19 cellular contexts compared by ENCODE assay signal in genomic region chr2:232139171-232139594, GRCh38.
DNase-seq lines count a peak whose midpoint lies in the region; ATAC-seq and TF ChIP-seq lines count a peak whose summit lies in the region.
"Had no signal": no experiment of that assay in that cellular context is flagged by ENCODE, and none has a peak within 500 bp of the region (broad histone marks: within the 10 kb centered on the region; RNA-seq: fewer than 3 reads in every experiment).

No MANE protein-coding gene starts in this region.

- H3K27ac ChIP-seq in DND-41 (ENCODE audit: low read length) = peak overlapping the region; percentile 73
- H3K27ac ChIP-seq in RWPE1 = no peak overlapping the region
- no peak overlapping the region for H3K27ac ChIP-seq in lower lobe of right lung
- H3K27ac ChIP-seq: skin epidermis, stomach had no signal

- peak; percentile 11 for DNase-seq in activated CD4-positive, alpha-beta T cell treated with anti-CD3 and anti-CD28 coated beads for 36 hours
- DNase-seq in activated CD4-positive, alpha-beta T cell treated with anti-CD3 and anti-CD28 coated beads, Interleukin-2, amount 10 ng/mL, durations not matched to agents 24 days and 14 days = no peak
- peak; percentile 12 for DNase-seq in DND-41
- DNase-seq in activated CD8-positive, alpha-beta T cell treated with anti-CD3 and anti-CD28 coated beads for 36 hours = peak; percentile 37
- no peak for DNase-seq in natural killer cell treated with Interleukin-12 subunit alpha and Interleukin-12 subunit beta and Interleukin-15 and Interleukin-18, amount 100 ng/mL, for 72 hours (ENCODE audit: low spot score)
- DNase-seq in effector memory CD8-positive, alpha-beta T cell = no peak
- DNase-seq in RWPE1 (ENCODE audit: low spot score) = no peak
- no peak for DNase-seq in lower lobe of right lung
- DNase-seq: 8988T; activated CD4-positive, alpha-beta T cell treated with anti-CD3 and anti-CD28 coated beads for 48 hours; AML-193; amniotic stem cell; NCI-H1417; NCI-H524; stimulated activated CD4-positive, alpha-beta T cell treated with anti-CD3 and anti-CD28 coated beads, Interleukin-2, amount 100 ng/mL, for 48 hours; stomach had no signal

- H2AFZ ChIP-seq in DND-41 (ENCODE audit: low read depth, low read length) = no peak overlapping the region

- peaks cover 39% of the 10 kb centered on the region for H3K4me1 ChIP-seq in DND-41 (ENCODE audit: insufficient read depth, low read length)
- no peaks in the 10 kb centered on the region for H3K4me1 ChIP-seq in lower lobe of right lung
- H3K4me1 ChIP-seq: stomach had no signal

- H3K9me3 ChIP-seq in DND-41 (ENCODE audit: insufficient read depth, low read length, severe bottlenecking) = no peaks in the 10 kb centered on the region
- no peaks in the 10 kb centered on the region for H3K9me3 ChIP-seq in lower lobe of right lung
- H3K9me3 ChIP-seq: stomach had no signal

- H3K9ac ChIP-seq in DND-41 (ENCODE audit: low read depth, low read length) = no peak overlapping the region

- H3K36me3 ChIP-seq in DND-41 (ENCODE audit: insufficient read depth, low read length) (0 out of 2 replicates have a peak, but pooled peaks cover 7% of the 10 kb centered on the region), lower lobe of right lung (no peaks in the 10 kb centered on the region)

- no peak for TF ChIP-seq CTCF in DND-41 (IDR thresholded peaks at IDR 0.05; ENCODE audit: borderline replicate concordance, extremely low read depth, low read length, poor library complexity, severe bottlenecking)
- TF ChIP-seq CTCF in activated CD8-positive, alpha-beta T cell treated with anti-CD3 and anti-CD28 coated beads for 36 hours (IDR thresholded peaks at IDR 0.05) = no peak
- no peak for TF ChIP-seq CTCF in RWPE1 (conservative IDR thresholded peaks at IDR 0.05; ENCODE audit: low read depth)
- TF ChIP-seq CTCF in lower lobe of right lung (IDR thresholded peaks at IDR 0.05) = no peak

- peak; percentile 64 for ATAC-seq in activated CD4-positive, alpha-beta T cell treated with anti-CD3 and anti-CD28 coated beads for 36 hours
- ATAC-seq in DND-41 (ENCODE audit: insufficient read depth, low read depth) (peak; percentile 61), lower lobe of right lung (no peak)
- ATAC-seq in activated CD8-positive, alpha-beta T cell treated with anti-CD3 and anti-CD28 coated beads for 36 hours = peak; percentile 73
- no peak for ATAC-seq in natural killer cell treated with Interleukin-12 subunit alpha and Interleukin-12 subunit beta and Interleukin-15 and Interleukin-18, amount 100 ng/mL, for 72 hours
- ATAC-seq in effector memory CD8-positive, alpha-beta T cell (replicated peaks) = no peak

- intact Hi-C loops in activated CD4-positive, alpha-beta T cell treated with anti-CD3 and anti-CD28 coated beads for 36 hours (cut with DNase I, micrococcal nuclease) = no loop called here
- intact Hi-C loops in activated CD4-positive, alpha-beta T cell treated with anti-CD3 and anti-CD28 coated beads, Interleukin-2, amount 10 ng/mL, durations not matched to agents 24 days and 14 days (cut with micrococcal nuclease) = no loop called here
- intact Hi-C loops in activated CD8-positive, alpha-beta T cell treated with anti-CD3 and anti-CD28 coated beads for 36 hours (cut with micrococcal nuclease) = loop anchor here (10.0 kb wide), 1 partner anchor 186 kb away; no protein-coding TSS in a partner anchor
- intact Hi-C loops in lower lobe of right lung (cut with DNase I) = no loop called here

- CTCF ChIA-PET in activated CD4-positive, alpha-beta T cell treated with anti-CD3 and anti-CD28 coated beads for 36 hours (lab: Charles Lee) = interaction anchor here (0.8 to 6.5 kb wide), 4 partner anchors 12 to 233 kb away, joined by 3 to 67 read pairs (median 6); partner anchors contain the start of gene NPPC
- CTCF ChIA-PET in activated CD8-positive, alpha-beta T cell treated with anti-CD3 and anti-CD28 coated beads for 36 hours (lab: Charles Lee) = interaction anchor here (1.0 to 7.0 kb wide), 4 partner anchors 187 to 233 kb away, joined by 4 to 121 read pairs (median 25); partner anchors contain the start of gene NPPC
- CTCF ChIA-PET in RWPE1 (lab: Yijun Ruan, JAX) = interaction anchor here (0.6 to 1.0 kb wide), 3 partner anchors 108 to 455 kb away, joined by 3 to 4 read pairs (median 3); no protein-coding TSS in a partner anchor

- H3K4me3 ChIP-seq in DND-41 (ENCODE audit: low read depth in 1 of 2, low read length in 2 of 2) (no peak overlapping the region), lower lobe of right lung (no peak overlapping the region)
- H3K4me3 ChIP-seq: skin epidermis, stomach had no signal

- H3K79me2 ChIP-seq in DND-41 (ENCODE audit: insufficient read depth, low read length) = no peaks in the 10 kb centered on the region

- H3K27me3 Mint-ChIP-seq in activated CD4-positive, alpha-beta T cell treated with anti-CD3 and anti-CD28 coated beads for 36 hours = no peaks in the 10 kb centered on the region
- no peaks in the 10 kb centered on the region for H3K27me3 Mint-ChIP-seq in activated CD4-positive, alpha-beta T cell treated with anti-CD3 and anti-CD28 coated beads, Interleukin-2, amount 10 ng/mL, durations not matched to agents 24 days and 14 days
- H3K27me3 Mint-ChIP-seq in activated CD8-positive, alpha-beta T cell treated with anti-CD3 and anti-CD28 coated beads for 36 hours = no peaks in the 10 kb centered on the region
- no peaks in the 10 kb centered on the region for H3K27me3 Mint-ChIP-seq in natural killer cell treated with Interleukin-12 subunit alpha and Interleukin-12 subunit beta and Interleukin-15 and Interleukin-18, amount 100 ng/mL, for 72 hours
- no peaks in the 10 kb centered on the region for H3K27me3 Mint-ChIP-seq in effector memory CD8-positive, alpha-beta T cell
- H3K27me3 Mint-ChIP-seq: type B pancreatic cell had no signal

- H3K4me2 ChIP-seq in DND-41 (ENCODE audit: insufficient read depth, low read length) = no peak overlapping the region

- POLR2A ChIA-PET in activated CD4-positive, alpha-beta T cell treated with anti-CD3 and anti-CD28 coated beads for 36 hours (lab: Charles Lee) = interaction anchor here (0.6 kb wide), 1 partner anchor 51 kb away, joined by 5 read pairs; no protein-coding TSS in a partner anchor
- POLR2A ChIA-PET in activated CD8-positive, alpha-beta T cell treated with anti-CD3 and anti-CD28 coated beads for 36 hours (lab: Charles Lee) = interaction anchor here (1.0 to 2.9 kb wide), 3 partner anchors 24 to 214 kb away, joined by 3 to 8 read pairs (median 4); partner anchors contain the start of gene DIS3L2
- POLR2A ChIA-PET in RWPE1 (lab: Yijun Ruan, JAX; ENCODE audit: low non-redundant PET) = no interaction called here

- no peaks in the 10 kb centered on the region for H3K27me3 ChIP-seq in DND-41 (ENCODE audit: insufficient read depth, low read length, poor library complexity)
- no peaks in the 10 kb centered on the region for H3K27me3 ChIP-seq in lower lobe of right lung (ENCODE audit: low read depth)
- H3K27me3 ChIP-seq: stomach had no signal

- H3K36me3 Mint-ChIP-seq in activated CD4-positive, alpha-beta T cell treated with anti-CD3 and anti-CD28 coated beads for 36 hours (ENCODE audit: low read depth) = peaks cover 2% of the 10 kb centered on the region
- H3K36me3 Mint-ChIP-seq in activated CD4-positive, alpha-beta T cell treated with anti-CD3 and anti-CD28 coated beads, Interleukin-2, amount 10 ng/mL, durations not matched to agents 24 days and 14 days (ENCODE audit: low read depth) = peaks cover 2% of the 10 kb centered on the region
- peaks cover 3% of the 10 kb centered on the region for H3K36me3 Mint-ChIP-seq in activated CD8-positive, alpha-beta T cell treated with anti-CD3 and anti-CD28 coated beads for 36 hours (ENCODE audit: low read depth)
- H3K36me3 Mint-ChIP-seq in natural killer cell treated with Interleukin-12 subunit alpha and Interleukin-12 subunit beta and Interleukin-15 and Interleukin-18, amount 100 ng/mL, for 72 hours = no peaks in the 10 kb centered on the region
- peaks cover 3% of the 10 kb centered on the region for H3K36me3 Mint-ChIP-seq in effector memory CD8-positive, alpha-beta T cell (ENCODE audit: insufficient read depth)

- H3K9me3 Mint-ChIP-seq in activated CD4-positive, alpha-beta T cell treated with anti-CD3 and anti-CD28 coated beads for 36 hours (ENCODE audit: low read depth) = no peaks in the 10 kb centered on the region
- H3K9me3 Mint-ChIP-seq in activated CD4-positive, alpha-beta T cell treated with anti-CD3 and anti-CD28 coated beads, Interleukin-2, amount 10 ng/mL, durations not matched to agents 24 days and 14 days = no peaks in the 10 kb centered on the region
- no peaks in the 10 kb centered on the region for H3K9me3 Mint-ChIP-seq in activated CD8-positive, alpha-beta T cell treated with anti-CD3 and anti-CD28 coated beads for 36 hours
- no peaks in the 10 kb centered on the region for H3K9me3 Mint-ChIP-seq in natural killer cell treated with Interleukin-12 subunit alpha and Interleukin-12 subunit beta and Interleukin-15 and Interleukin-18, amount 100 ng/mL, for 72 hours
- H3K9me3 Mint-ChIP-seq in effector memory CD8-positive, alpha-beta T cell = no peaks in the 10 kb centered on the region
- H3K9me3 Mint-ChIP-seq: mesothelial cell of epicardium, type B pancreatic cell had no signal

- H4K20me1 ChIP-seq in DND-41 (ENCODE audit: insufficient read depth, low read length) = no peaks in the 10 kb centered on the region

- no peak overlapping the region for H3K27ac Mint-ChIP-seq in activated CD4-positive, alpha-beta T cell treated with anti-CD3 and anti-CD28 coated beads for 36 hours
- no peak overlapping the region for H3K27ac Mint-ChIP-seq in activated CD4-positive, alpha-beta T cell treated with anti-CD3 and anti-CD28 coated beads, Interleukin-2, amount 10 ng/mL, durations not matched to agents 24 days and 14 days
- H3K27ac Mint-ChIP-seq in activated CD8-positive, alpha-beta T cell treated with anti-CD3 and anti-CD28 coated beads for 36 hours = peak overlapping the region; percentile 79
- peak overlapping the region; percentile 1 to 16 for H3K27ac Mint-ChIP-seq in natural killer cell treated with Interleukin-12 subunit alpha and Interleukin-12 subunit beta and Interleukin-15 and Interleukin-18, amount 100 ng/mL, for 72 hours
- H3K27ac Mint-ChIP-seq in effector memory CD8-positive, alpha-beta T cell = no peak overlapping the region
- H3K27ac Mint-ChIP-seq: mesothelial cell of epicardium, type B pancreatic cell had no signal

- peaks cover 42% of the 10 kb centered on the region for H3K4me1 Mint-ChIP-seq in activated CD4-positive, alpha-beta T cell treated with anti-CD3 and anti-CD28 coated beads for 36 hours
- peaks cover 10% of the 10 kb centered on the region for H3K4me1 Mint-ChIP-seq in activated CD4-positive, alpha-beta T cell treated with anti-CD3 and anti-CD28 coated beads, Interleukin-2, amount 10 ng/mL, durations not matched to agents 24 days and 14 days
- peaks cover 54% of the 10 kb centered on the region for H3K4me1 Mint-ChIP-seq in activated CD8-positive, alpha-beta T cell treated with anti-CD3 and anti-CD28 coated beads for 36 hours (ENCODE audit: low read depth)
- peaks cover 12 to 18% of the 10 kb centered on the region in 2 donors for H3K4me1 Mint-ChIP-seq in natural killer cell treated with Interleukin-12 subunit alpha and Interleukin-12 subunit beta and Interleukin-15 and Interleukin-18, amount 100 ng/mL, for 72 hours (ENCODE audit: low read depth in 2 of 2)
- H3K4me1 Mint-ChIP-seq in effector memory CD8-positive, alpha-beta T cell (ENCODE audit: low read depth in 2 of 2) = peaks cover 3 to 4% of the 10 kb centered on the region in 2 donors
- H3K4me1 Mint-ChIP-seq: mesothelial cell of epicardium had no signal

- no peak overlapping the region for H3K4me3 Mint-ChIP-seq in activated CD4-positive, alpha-beta T cell treated with anti-CD3 and anti-CD28 coated beads for 36 hours
- H3K4me3 Mint-ChIP-seq in activated CD4-positive, alpha-beta T cell treated with anti-CD3 and anti-CD28 coated beads, Interleukin-2, amount 10 ng/mL, durations not matched to agents 24 days and 14 days = no peak overlapping the region
- H3K4me3 Mint-ChIP-seq in activated CD8-positive, alpha-beta T cell treated with anti-CD3 and anti-CD28 coated beads for 36 hours = no peak overlapping the region
- no peak overlapping the region for H3K4me3 Mint-ChIP-seq in natural killer cell treated with Interleukin-12 subunit alpha and Interleukin-12 subunit beta and Interleukin-15 and Interleukin-18, amount 100 ng/mL, for 72 hours
- H3K4me3 Mint-ChIP-seq in effector memory CD8-positive, alpha-beta T cell = no peak overlapping the region
- H3K4me3 Mint-ChIP-seq: mesothelial cell of epicardium, type B pancreatic cell had no signal

Comparison
In these comparisons a context has a peak if more than half of its experiments do, and no peak if none do; other contexts are left out.
1. DNase-seq: peak in activated CD4-positive, alpha-beta T cell treated with anti-CD3 and anti-CD28 coated beads for 36 hours (single experiment), DND-41 (single experiment) and activated CD8-positive, alpha-beta T cell treated with anti-CD3 and anti-CD28 coated beads for 36 hours (single experiment); none in activated CD4-positive, alpha-beta T cell treated with anti-CD3 and anti-CD28 coated beads, Interleukin-2, amount 10 ng/mL, durations not matched to agents 24 days and 14 days (single experiment), natural killer cell treated with Interleukin-12 subunit alpha and Interleukin-12 subunit beta and Interleukin-15 and Interleukin-18, amount 100 ng/mL, for 72 hours (single experiment), effector memory CD8-positive, alpha-beta T cell (0 of 3), RWPE1 (single experiment) and lower lobe of right lung (single experiment).
2. ATAC-seq: peak in activated CD4-positive, alpha-beta T cell treated with anti-CD3 and anti-CD28 coated beads for 36 hours (single experiment), DND-41 (single experiment) and activated CD8-positive, alpha-beta T cell treated with anti-CD3 and anti-CD28 coated beads for 36 hours (single experiment); none in natural killer cell treated with Interleukin-12 subunit alpha and Interleukin-12 subunit beta and Interleukin-15 and Interleukin-18, amount 100 ng/mL, for 72 hours (0 of 2), effector memory CD8-positive, alpha-beta T cell (single experiment) and lower lobe of right lung (0 of 2).
3. H3K27ac Mint-ChIP-seq: peak in activated CD8-positive, alpha-beta T cell treated with anti-CD3 and anti-CD28 coated beads for 36 hours (single experiment) and natural killer cell treated with Interleukin-12 subunit alpha and Interleukin-12 subunit beta and Interleukin-15 and Interleukin-18, amount 100 ng/mL, for 72 hours (2 of 2); none in activated CD4-positive, alpha-beta T cell treated with anti-CD3 and anti-CD28 coated beads for 36 hours (single experiment), activated CD4-positive, alpha-beta T cell treated with anti-CD3 and anti-CD28 coated beads, Interleukin-2, amount 10 ng/mL, durations not matched to agents 24 days and 14 days (single experiment) and effector memory CD8-positive, alpha-beta T cell (0 of 2).